11 cellular contexts compared by ENCODE assay signal in genomic region chr14:103669370-103669769, GRCh38.
"Had no signal": no experiment of that assay in that cellular context is flagged by ENCODE, and none has a peak within 500 bp of the region (broad histone marks: within the 10 kb centered on the region; RNA-seq: fewer than 3 reads in every experiment).

No MANE protein-coding gene starts in this region.

- H3K27ac Mint-ChIP-seq: GM23338, HFFc6 had no signal

- H3K4me3 ChIP-seq: GM23248, GM23338, HAP-1 had no signal

- H3K9me3 Mint-ChIP-seq: GM23338, H9, HFFc6 had no signal

- ATAC-seq: GM23338, HCT116 had no signal

- DNase-seq: GM23248, GOT3, H7, H9, HCEC 1CT, HFFc6 had no signal

- H3K4me3 Mint-ChIP-seq: GM23338, H9, HFFc6 had no signal

- FAIRE-seq: H1, H54 had no signal

- H3K27ac ChIP-seq: GM23248 had no signal

- H3K9me3 ChIP-seq: HAP-1 had no signal

- H3K9ac ChIP-seq: GM23248 had no signal

- H3K4me1 Mint-ChIP-seq: GM23338, H9 had no signal
